ENCODE assay signal across 32 cellular contexts in genomic region chr16:9630119-9630518, GRCh38.
"Had no signal": no experiment of that assay in that cellular context is flagged by ENCODE, and none has a peak within 500 bp of the region (broad histone marks: within the 10 kb centered on the region; RNA-seq: fewer than 3 reads in every experiment).

No MANE protein-coding gene starts in this region.

- H3K36me3 ChIP-seq: WERI-Rb-1 had no signal

- H3K27ac ChIP-seq: VCaP, WERI-Rb-1 had no signal

- ATAC-seq: activated CD4-positive, alpha-beta T cell treated with anti-CD3 and anti-CD28 coated beads for 36 hours; activated CD4-positive, CD25-positive, alpha-beta regulatory T cell treated with anti-CD3 and anti-CD28 coated beads, Interleukin-2, amount 50 U/mL, for 24 hours; activated CD8-positive, alpha-beta memory T cell treated with anti-CD3 and anti-CD28 coated beads, Interleukin-2, amount 10 ng/mL, durations not matched to agents 7 days and 5 days; activated CD8-positive, alpha-beta T cell treated with anti-CD3 and anti-CD28 coated beads for 36 hours; activated CD8-positive, alpha-beta T cell treated with anti-CD3 and anti-CD28 coated beads, Interleukin-2, amount 10 ng/mL, durations not matched to agents 7 days and 5 days; T-cell; T-helper 17 cell; WTC11 had no signal

- FAIRE-seq: TTC549 had no signal

- DNase-seq: activated B cell treated with CpG ODN at 0.5 μM for 24 hours; activated CD4-positive, alpha-beta memory T cell treated with anti-CD3 and anti-CD28 coated beads for 36 hours; activated CD4-positive, alpha-beta memory T cell treated with anti-CD3 and anti-CD28 coated beads, Interleukin-2, amount 10 ng/mL, durations not matched to agents 7 days and 5 days; activated CD4-positive, alpha-beta T cell treated with anti-CD3 and anti-CD28 coated beads for 1 hour; activated CD4-positive, alpha-beta T cell treated with anti-CD3 and anti-CD28 coated beads for 36 hours; activated CD4-positive, alpha-beta T cell treated with anti-CD3 and anti-CD28 coated beads for 4 hours; activated CD4-positive, alpha-beta T cell treated with anti-CD3 and anti-CD28 coated beads for 48 hours; activated CD4-positive, alpha-beta T cell treated with anti-CD3 and anti-CD28 coated beads, Interleukin-2, amount 10 ng/mL, durations not matched to agents 24 days and 14 days; activated CD4-positive, alpha-beta T cell treated with anti-CD3 and anti-CD28 coated beads, Interleukin-2, amount 10 ng/mL, durations not matched to agents 7 days and 5 days; activated CD4-positive, alpha-beta T cell treated with anti-CD3 and anti-CD28 coated beads, Interleukin-2, amount 50 U/mL, for 1 hour; activated CD4-positive, alpha-beta T cell treated with anti-CD3 and anti-CD28 coated beads, Interleukin-2, amount 50 U/mL, for 4 hours; activated CD4-positive, alpha-beta T cell treated with anti-CD3 and anti-CD28 coated beads, Interleukin-2, amount 50 U/mL, for 48 hours; activated CD4-positive, CD25-positive, alpha-beta regulatory T cell; activated CD4-positive, CD25-positive, alpha-beta regulatory T cell treated with anti-CD3 and anti-CD28 coated beads, Interleukin-2, amount 50 U/mL, for 72 hours; activated CD8-positive, alpha-beta memory T cell treated with anti-CD3 and anti-CD28 coated beads for 24 hours; activated CD8-positive, alpha-beta memory T cell treated with anti-CD3 and anti-CD28 coated beads, Interleukin-2, amount 10 ng/mL, durations not matched to agents 7 days and 5 days; activated CD8-positive, alpha-beta memory T cell treated with anti-CD3 and anti-CD28 coated beads, Interleukin-2, amount 50 U/mL, for 4 hours; activated CD8-positive, alpha-beta memory T cell treated with anti-CD3 and anti-CD28 coated beads, Interleukin-2, amount 50 U/mL, for 48 hours; activated CD8-positive, alpha-beta T cell treated with anti-CD3 and anti-CD28 coated beads for 36 hours; activated CD8-positive, alpha-beta T cell treated with anti-CD3 and anti-CD28 coated beads, Interleukin-2, amount 10 ng/mL, durations not matched to agents 7 days and 5 days; activated T-cell treated with anti-CD3 and anti-CD28 coated beads for 4 hours; T-cell; T-helper 1 cell; T-helper 17 cell; T-helper 2 cell; T-helper 9 cell; T1000; WERI-Rb-1 had no signal
